ENCODE assay signal across 8 cellular contexts in the genomic region with DNA sequence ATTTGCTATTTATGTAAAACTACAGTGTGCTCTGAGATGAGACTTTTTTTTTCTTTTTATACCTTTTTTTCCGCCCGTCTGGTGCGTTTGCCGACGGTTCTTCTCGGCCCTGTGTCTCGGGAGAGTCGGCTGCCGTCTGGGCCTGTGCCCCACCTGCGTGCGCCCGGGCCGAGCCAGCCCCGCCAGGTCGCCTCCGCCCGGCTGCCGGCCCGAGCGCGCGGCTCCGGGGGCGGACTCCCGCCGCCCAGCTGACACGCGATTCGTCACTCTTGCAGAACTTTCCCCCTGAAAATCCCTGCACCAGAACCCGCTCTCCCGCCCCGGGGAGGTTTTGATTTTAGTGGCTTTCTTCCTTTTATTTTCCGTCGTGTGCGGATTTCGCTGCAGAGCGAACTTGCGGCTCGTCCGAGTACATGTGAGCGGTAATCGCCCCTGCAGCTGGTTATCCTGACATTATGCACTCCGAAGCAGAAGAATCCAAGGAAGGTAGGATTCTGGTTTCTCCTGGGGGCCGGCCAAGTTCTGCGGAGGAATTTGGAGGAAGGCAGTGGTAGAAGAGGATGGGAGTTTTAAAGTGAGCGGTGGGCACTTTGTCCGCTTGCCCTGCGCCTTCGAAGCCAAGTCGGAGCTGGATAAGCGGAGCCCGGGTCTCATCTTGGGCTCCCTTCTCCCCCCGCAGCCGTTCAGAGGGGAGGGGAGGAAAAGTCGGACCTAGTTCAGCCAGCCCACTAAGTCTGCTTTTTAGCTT. TPM values are rescaled to one million over a fixed set of nuclear protein-coding genes. Genes with fewer than 3 reads are reported as not detected.
A peak's percentile ranks its signal among the peaks of the same experiment; 100 is the strongest.
DNase-seq lines count a peak whose midpoint lies in the region; ATAC-seq and TF ChIP-seq lines count a peak whose summit lies in the region.

Gene TNFAIP8 (plus strand): TSS at position 384 of the 748 bp plus-strand sequence. CDS start 72 bp downstream, at position 456.

- TF ChIP-seq CTCF in hepatocyte (IDR thresholded peaks at IDR 0.05; ENCODE audit: poor library complexity), result no peak

- peak within 1 kb of the TSS; percentile 89 for H3K4me3 ChIP-seq in hepatocyte

- no peaks in the 10 kb centered on the region for H3K36me3 ChIP-seq in hepatocyte (replicated peaks; ENCODE audit: insufficient read depth, low read depth)

- DNase-seq in NCI-H1092 treated with DMSO at 0.1 percent for 48 hours (lab: John Stamatoyannopoulos, UW) (peak; percentile 1), NCI-H1092 (lab: John Stamatoyannopoulos, UW) (no peak), SW480 (ENCODE audit: low spot score) (peak; percentile 11), amniotic stem cell (lab: John Stamatoyannopoulos, UW) (peak; percentile 34), hepatocyte (ENCODE audit: low spot score) (peak; percentile 78), retina (peak; percentile 80), NCI-H1417 (lab: John Stamatoyannopoulos, UW) (no peak)

- WGBS in hepatocyte (ENCODE audit: low lambda C conversion rate, missing lambda C conversion rate), result under 1% methylated on average over 55 of the region's 55 CpGs

- peaks cover 40% of the 10 kb centered on the region for H3K79me2 ChIP-seq in hepatocyte

- peak within 1 kb of the TSS; percentile 89 for H3K4me2 ChIP-seq in hepatocyte

- ATAC-seq in HG03066 (IDR thresholded peaks at IDR 0.05; ENCODE audit: low read depth, unreplicated experiment), result peak; percentile 30

- no peaks in the 10 kb centered on the region for H3K27me3 ChIP-seq in hepatocyte

- peak within 1 kb of the TSS; percentile 83 for H3K27ac ChIP-seq in hepatocyte

- H4K20me1 ChIP-seq in hepatocyte (ENCODE audit: insufficient read depth, poor library complexity, severe bottlenecking), result no peaks in the 10 kb centered on the region

- H3K9me3 ChIP-seq in hepatocyte (ENCODE audit: low read depth), result no peaks in the 10 kb centered on the region

- H2AFZ ChIP-seq in hepatocyte, result peak within 1 kb of the TSS; percentile 74

- H3K4me1 ChIP-seq in hepatocyte (ENCODE audit: insufficient read depth), result peaks cover 37% of the 10 kb centered on the region

- no peaks in the 10 kb centered on the region for H3K9me2 ChIP-seq in hepatocyte (replicated peaks; ENCODE audit: insufficient read depth)

RNA-seq across cellular contexts. Expression of gene TNFAIP8, which starts in this region (rescaled TPM):
- 33.9 and 37.6 TPM in 2 replicates for total RNA-seq in hepatocyte
- 18.3 and 23.4 TPM in 2 replicates for polyA plus RNA-seq in hepatocyte

Comparison
In these comparisons a context has a peak if more than half of its experiments do, and no peak if none do; other contexts are left out.
1. DNase-seq: peak in NCI-H1092 treated with DMSO at 0.1 percent for 48 hours (single experiment), SW480 (single experiment), amniotic stem cell (single experiment), hepatocyte (single experiment) and retina (single experiment); none in NCI-H1092 (single experiment) and NCI-H1417 (0 of 3).